ENCODE assay signal across 1 cellular context in the genomic region with DNA sequence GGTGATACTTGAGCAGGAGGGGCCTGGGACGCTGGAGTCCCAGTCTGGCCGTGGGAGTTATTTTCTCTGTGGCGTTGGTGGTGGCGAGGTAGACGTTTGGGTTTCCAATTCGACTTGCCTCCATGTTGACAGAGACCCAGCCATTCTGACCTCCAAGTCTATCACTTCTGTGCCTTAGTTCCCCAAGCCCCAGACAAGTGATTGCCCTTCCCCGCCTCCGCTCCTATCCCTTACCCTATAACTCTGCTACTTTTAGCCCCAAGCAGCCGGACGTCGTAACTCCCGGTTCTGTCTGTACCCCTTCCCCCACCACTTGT.
TF ChIP-seq lines count a peak whose summit lies in the region.

No MANE protein-coding gene starts in this region.

TF ChIP-seq in IMR-90, 13 proteins besides CTCF, POLR2A, EP300 and RAD21:
- TF ChIP-seq SMC3 (IDR thresholded peaks at IDR 0.05; ENCODE audit: low read depth, low read length) = no peak
- TF ChIP-seq FOS (IDR thresholded peaks at IDR 0.05; ENCODE audit: low read depth, low read length) = no peak
- no peak for TF ChIP-seq BHLHE40 (IDR thresholded peaks at IDR 0.05; ENCODE audit: low read depth, low read length)
- no peak for TF ChIP-seq CHD1 (IDR thresholded peaks at IDR 0.05; ENCODE audit: low read depth, low read length)
- no peak for TF ChIP-seq MAZ (IDR thresholded peaks at IDR 0.05; ENCODE audit: borderline replicate concordance, low read depth, low read length)
- TF ChIP-seq MAFK (IDR thresholded peaks at IDR 0.05; ENCODE audit: low read depth, low read length) = no peak
- TF ChIP-seq, protein P1, sequence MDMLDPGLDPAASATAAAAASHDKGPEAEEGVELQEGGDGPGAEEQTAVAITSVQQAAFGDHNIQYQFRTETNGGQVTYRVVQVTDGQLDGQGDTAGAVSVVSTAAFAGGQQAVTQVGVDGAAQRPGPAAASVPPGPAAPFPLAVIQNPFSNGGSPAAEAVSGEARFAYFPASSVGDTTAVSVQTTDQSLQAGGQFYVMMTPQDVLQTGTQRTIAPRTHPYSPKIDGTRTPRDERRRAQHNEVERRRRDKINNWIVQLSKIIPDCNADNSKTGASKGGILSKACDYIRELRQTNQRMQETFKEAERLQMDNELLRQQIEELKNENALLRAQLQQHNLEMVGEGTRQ (IDR thresholded peaks at IDR 0.05; ENCODE audit: low read depth, low read length) = no peak
- no peak for TF ChIP-seq RFX5 (IDR thresholded peaks at IDR 0.05; ENCODE audit: low read depth, low read length)
- no peak for TF ChIP-seq CEBPB (IDR thresholded peaks at IDR 0.05; ENCODE audit: low read depth, low read length)
- TF ChIP-seq MXI1 (IDR thresholded peaks at IDR 0.05; ENCODE audit: borderline replicate concordance, low read depth, low read length) = no peak
- TF ChIP-seq RCOR1 (IDR thresholded peaks at IDR 0.05; ENCODE audit: insufficient replicate concordance, low read length) = no peak
